ENCODE assay signal across 8 cellular contexts in the genomic region with DNA sequence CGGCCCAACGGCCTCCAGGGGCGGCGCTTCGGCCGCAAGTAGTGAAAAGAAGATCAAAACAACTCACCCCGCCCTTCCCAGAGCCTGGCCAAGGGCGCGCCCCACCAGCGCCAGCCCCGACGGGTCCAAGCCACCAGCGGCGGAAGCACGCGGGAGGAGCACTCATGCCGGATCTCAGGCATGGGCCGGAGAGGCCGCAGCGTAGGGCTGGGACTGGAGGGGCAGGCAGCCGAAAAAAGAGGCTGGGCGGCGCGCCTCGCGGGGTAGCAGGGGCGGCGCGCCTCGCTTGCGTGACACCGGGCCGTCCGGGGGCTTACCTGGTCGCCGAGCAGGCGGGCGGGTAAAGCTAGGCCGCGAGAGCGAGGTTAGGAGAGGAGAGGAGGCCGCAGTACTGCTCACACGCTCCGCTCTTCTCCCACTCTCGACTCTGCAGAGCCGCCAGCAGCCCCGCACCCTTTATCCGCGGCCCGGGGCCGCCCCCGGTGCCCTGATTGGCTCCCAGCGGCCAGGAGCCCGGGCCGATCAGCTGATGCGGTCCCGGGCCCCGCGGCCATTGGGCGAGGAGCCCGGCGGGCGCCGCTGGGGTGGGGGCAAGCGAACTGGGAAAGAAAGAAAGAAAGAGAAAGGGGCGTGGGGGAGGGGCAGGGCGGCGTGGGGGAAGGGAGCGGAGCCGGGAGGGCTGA. TPM values are rescaled to one million over a fixed set of nuclear protein-coding genes. Genes with fewer than 3 reads are reported as not detected.
DNase-seq lines count a peak whose midpoint lies in the region; ATAC-seq and TF ChIP-seq lines count a peak whose summit lies in the region.

Gene GLUL (minus strand): TSS at position 429 of the 683 bp plus-strand sequence. CDS start 3,053 bp downstream, outside the sequence.

- peak; percentile 95 for DNase-seq in GM13977 (ENCODE audit: low spot score)
- peak; percentile 95 for DNase-seq in NCI-H146 (lab: John Stamatoyannopoulos, UW)
- DNase-seq in T-helper 2 cell = peak; percentile 38 to 90 (median 48)
- DNase-seq in astrocyte of the cerebellum (ENCODE audit: low read depth) = peak; percentile 75
- DNase-seq in hepatocyte (ENCODE audit: low spot score) = peak; percentile 97
- DNase-seq in renal cortical epithelial cell (ENCODE audit: low read depth) = peak; percentile 72
- DNase-seq in OCI-LY7 (ENCODE audit: low spot score) = no peak

- H3K4me3 ChIP-seq in astrocyte of the cerebellum (ENCODE audit: low read depth, low read length) (peak within 1 kb of the TSS; percentile 95), hepatocyte (peak within 1 kb of the TSS; percentile 83), OCI-LY7 (ENCODE audit: low read depth, low read length, poor library complexity, severe bottlenecking) (no peak within 1 kb of the TSS)

- in situ Hi-C loops in GM13977 (cut with MboI; ENCODE audit: low pct_unique_long_range_greater_than_20kb, low sequenced_read_pairs, unreplicated experiment) (loop anchor here (10.0 kb wide), 1 partner anchor 307 kb away; no protein-coding TSS in a partner anchor), astrocyte of the cerebellum (cut with HindIII; ENCODE audit: low sequenced_read_pairs) (no loop called here)

- peak; percentile 68 for ATAC-seq in HG02870 (IDR thresholded peaks at IDR 0.05; ENCODE audit: unreplicated experiment)

- H3K27ac ChIP-seq in hepatocyte (peak within 1 kb of the TSS; percentile 98), OCI-LY7 (ENCODE audit: low read depth, low read length, poor library complexity, severe bottlenecking) (no peak within 1 kb of the TSS)

- no TSS peak for BruUV-seq in OCI-LY7 (replicated peaks; lab: Mats Ljungman, UMichigan)

- POLR2A ChIA-PET in OCI-LY7 (lab: Charles Lee) = no interaction called here

- no peaks in the 10 kb centered on the region for H3K27me3 ChIP-seq in hepatocyte

- intact Hi-C loops in OCI-LY7 (cut with micrococcal nuclease; ENCODE audit: unreplicated experiment) = no loop called here

- H3K4me2 ChIP-seq in hepatocyte (peak within 1 kb of the TSS; percentile 86), OCI-LY7 (ENCODE audit: low read length) (no peak within 1 kb of the TSS)

- CTCF ChIA-PET in OCI-LY7 (lab: Charles Lee; ENCODE audit: unreplicated experiment) = no interaction called here

- H3K9me3 ChIP-seq in hepatocyte (ENCODE audit: low read depth) (no peaks in the 10 kb centered on the region), OCI-LY7 (ENCODE audit: low read length) (no peaks in the 10 kb centered on the region)

- 1% methylated on average over 59 of the region's 70 CpGs for WGBS in hepatocyte (ENCODE audit: low lambda C conversion rate, missing lambda C conversion rate)

- no peaks in the 10 kb centered on the region for H3K9me2 ChIP-seq in hepatocyte (replicated peaks; ENCODE audit: insufficient read depth)
- no peaks in the 10 kb centered on the region for H3K9me2 ChIP-seq in OCI-LY7 (ENCODE audit: insufficient read depth, low read length)

- H3K4me1 ChIP-seq in hepatocyte (ENCODE audit: insufficient read depth) (peaks cover 21% of the 10 kb centered on the region), OCI-LY7 (ENCODE audit: insufficient read depth, low read length, poor library complexity, severe bottlenecking) (no peaks in the 10 kb centered on the region)

- H2AFZ ChIP-seq in hepatocyte (peak within 1 kb of the TSS; percentile 77), OCI-LY7 (ENCODE audit: low read length) (no peak within 1 kb of the TSS)

- H4K20me1 ChIP-seq in hepatocyte (ENCODE audit: insufficient read depth, poor library complexity, severe bottlenecking) = peaks cover 48% of the 10 kb centered on the region
- H4K20me1 ChIP-seq in OCI-LY7 (ENCODE audit: insufficient read depth, low read length) = no peaks in the 10 kb centered on the region

- H3K36me3 ChIP-seq in hepatocyte (replicated peaks; ENCODE audit: insufficient read depth, low read depth) = peaks cover 7% of the 10 kb centered on the region
- H3K36me3 ChIP-seq in OCI-LY7 (ENCODE audit: insufficient read depth, low read length) = no peaks in the 10 kb centered on the region

- TF ChIP-seq CTCF in GM13977 (IDR thresholded peaks at IDR 0.05; ENCODE audit: extremely low read depth, insufficient read depth, missing control alignments) (no peak), astrocyte of the cerebellum (IDR thresholded peaks at IDR 0.05; ENCODE audit: low read depth, low read length, missing control alignments) (no peak), hepatocyte (IDR thresholded peaks at IDR 0.05; ENCODE audit: poor library complexity) (peak; percentile 2), OCI-LY7 (conservative IDR thresholded peaks at IDR 0.05; ENCODE audit: low read length) (no peak)

- peaks cover 61% of the 10 kb centered on the region for H3K79me2 ChIP-seq in hepatocyte
- no peaks in the 10 kb centered on the region for H3K79me2 ChIP-seq in OCI-LY7 (ENCODE audit: insufficient read depth, low read depth, low read length)

RNA-seq across cellular contexts. Expression of gene GLUL, which starts in this region (rescaled TPM):
- total RNA-seq in hepatocyte = 846 and 893 TPM in 2 replicates
- polyA plus RNA-seq in hepatocyte = 677 and 747 TPM in 2 replicates
- total RNA-seq in renal cortical epithelial cell = 116 and 300 TPM in 2 replicates
- not detected in 2 replicates for total RNA-seq in OCI-LY7 (2014; rRNA removed; shearing (Covaris generic))
- total RNA-seq in OCI-LY7 (2022) = not detected in 2 replicates

Comparison
In these comparisons a context has a peak if more than half of its experiments do, and no peak if none do; other contexts are left out.
1. RNA of gene GLUL (total RNA-seq): 846 to 893 TPM in hepatocyte and 116 to 300 TPM in renal cortical epithelial cell; not detected in OCI-LY7; every median in the first group is over 100 times any median in the second.